In the genomic region with DNA sequence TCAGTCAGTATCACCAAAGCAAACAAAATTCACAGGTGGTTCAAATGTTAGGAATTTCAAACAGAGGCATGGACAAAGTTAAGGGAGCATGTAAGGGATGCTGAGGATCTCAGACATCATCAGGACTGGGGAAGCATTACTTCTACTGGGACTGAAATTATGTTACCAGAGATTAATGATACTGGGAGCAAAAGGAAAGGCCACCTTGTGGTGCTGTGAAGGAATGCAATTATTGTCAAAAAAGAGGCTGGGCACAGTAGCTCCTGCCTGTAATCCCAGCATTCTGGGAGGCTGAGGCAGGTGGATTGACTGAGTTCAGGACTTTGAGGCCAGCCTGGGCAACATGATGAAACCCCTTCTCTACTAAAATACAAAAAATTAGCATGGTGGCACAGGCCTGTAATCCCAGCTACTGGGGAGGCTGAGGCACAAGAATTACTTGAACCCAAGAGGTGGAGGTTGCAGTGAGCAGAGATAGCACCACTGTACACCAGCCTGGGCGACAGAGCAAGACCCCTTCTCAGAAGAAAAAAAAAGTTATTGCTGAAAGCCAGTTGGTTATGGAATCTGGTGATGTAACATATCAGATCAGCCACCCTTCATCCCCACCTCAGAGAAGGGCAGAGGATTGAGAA, we compare ENCODE assay signal across 9 cellular contexts.
DNase-seq lines count a peak whose midpoint lies in the region; ATAC-seq, FAIRE-seq and TF ChIP-seq lines count a peak whose summit lies in the region.
"Had no signal": no experiment of that assay in that cellular context is flagged by ENCODE, and none has a peak within 500 bp of the region (broad histone marks: within the 10 kb centered on the region; RNA-seq: fewer than 3 reads in every experiment).

No MANE protein-coding gene starts in this region.

- intact Hi-C loops in GM12878 (cut with micrococcal nuclease; ENCODE audit: unreplicated experiment), result loop anchor here (2.0 to 5.0 kb wide), 3 partner anchors 304 to 962 kb away; no protein-coding TSS in a partner anchor

- H3K4me1 Mint-ChIP-seq in activated CD4-positive, alpha-beta memory T cell treated with anti-CD3 and anti-CD28 coated beads, Interleukin-2, amount 10 ng/mL, durations not matched to agents 7 days and 5 days, result no peaks in the 10 kb centered on the region

- H3K27me3 Mint-ChIP-seq in activated CD4-positive, alpha-beta memory T cell treated with anti-CD3 and anti-CD28 coated beads, Interleukin-2, amount 10 ng/mL, durations not matched to agents 7 days and 5 days, result no peaks in the 10 kb centered on the region

- TF ChIP-seq EP300 in GM12878 (IDR thresholded peaks at IDR 0.05; ENCODE audit: borderline replicate concordance in 1 of 2, control insufficient read depth in 1 of 2, low read depth in 2 of 2, low read length in 2 of 2), result no peak

- H3K4ac ChIP-seq in mesendoderm (ENCODE audit: low read depth, low read length), result no peak overlapping the region

- no peak overlapping the region for H3K23ac ChIP-seq in mesendoderm (ENCODE audit: low read length)

- CTCF ChIA-PET in GM12878 (lab: Yijun Ruan, JAX), result interaction anchor here (1.0 to 1.8 kb wide), 6 partner anchors 10 to 628 kb away, joined by 3 to 8 read pairs (median 4); no protein-coding TSS in a partner anchor
- CTCF ChIA-PET in activated CD4-positive, alpha-beta memory T cell treated with anti-CD3 and anti-CD28 coated beads, Interleukin-2, amount 10 ng/mL, durations not matched to agents 7 days and 5 days (lab: Charles Lee), result no interaction called here

- H3K79me1 ChIP-seq in mesendoderm (ENCODE audit: low read length), result no peaks in the 10 kb centered on the region

- no peak overlapping the region for H3K18ac ChIP-seq in mesendoderm (ENCODE audit: low read length)

- 0 out of 2 replicates have a peak, but pooled peaks have one; percentile 17 for TF ChIP-seq RAD21 in GM12878 (IDR thresholded peaks at IDR 0.05; ENCODE audit: insufficient read depth, low read depth, low read length)

- no peak for ATAC-seq in DND-41 (ENCODE audit: insufficient read depth, low read depth)
- ATAC-seq in GM12878, result peak; percentile 81
- no peak for ATAC-seq in GM19324 (IDR thresholded peaks at IDR 0.05; ENCODE audit: low FRiP score, unreplicated experiment)
- no peak for ATAC-seq in GM21367 (IDR thresholded peaks at IDR 0.05; ENCODE audit: unreplicated experiment)

- H2BK120ac ChIP-seq in mesendoderm (ENCODE audit: low read depth, low read length), result no peak overlapping the region

- H4K5ac ChIP-seq in mesendoderm (ENCODE audit: low read length), result no peak overlapping the region

- H2AK5ac ChIP-seq in mesendoderm (ENCODE audit: low read length), result no peak overlapping the region

- no peaks in the 10 kb centered on the region for H3K4me1 ChIP-seq in DND-41 (ENCODE audit: insufficient read depth, low read length)
- no peaks in the 10 kb centered on the region for H3K4me1 ChIP-seq in KMS-11 (ENCODE audit: low read depth, poor library complexity, severe bottlenecking)
- no peaks in the 10 kb centered on the region for H3K4me1 ChIP-seq in GM12878 (ENCODE audit: control insufficient read depth, insufficient read depth, low read length)
- no peaks in the 10 kb centered on the region for H3K4me1 ChIP-seq in mesendoderm (ENCODE audit: control insufficient read depth, low read depth, low read length)

- H3K36me3 Mint-ChIP-seq in activated CD4-positive, alpha-beta memory T cell treated with anti-CD3 and anti-CD28 coated beads, Interleukin-2, amount 10 ng/mL, durations not matched to agents 7 days and 5 days (ENCODE audit: low read depth), result no peaks in the 10 kb centered on the region

- TF ChIP-seq POLR2A in GM12878 (IDR thresholded peaks at IDR 0.05; ENCODE audit: low read depth, low read length), result no peak

- WGBS in GM12878 (ENCODE audit: insufficient coverage, insufficient replicate concordance, low lambda C conversion rate, missing lambda C conversion rate), result 0% methylated on average over 1 of the region's 1 CpG
- no CpG with 5 or more reads among the region's 1 CpG for WGBS in mesendoderm (ENCODE audit: extremely low coverage, insufficient coverage, low lambda C conversion rate)

- H3K9me3 Mint-ChIP-seq in activated CD4-positive, alpha-beta memory T cell treated with anti-CD3 and anti-CD28 coated beads, Interleukin-2, amount 10 ng/mL, durations not matched to agents 7 days and 5 days, result peaks cover 2% of the 10 kb centered on the region

- H3K4me3 Mint-ChIP-seq in activated CD4-positive, alpha-beta memory T cell treated with anti-CD3 and anti-CD28 coated beads, Interleukin-2, amount 10 ng/mL, durations not matched to agents 7 days and 5 days, result no peak overlapping the region

- H4K20me1 ChIP-seq in DND-41 (ENCODE audit: insufficient read depth, low read length) (no peaks in the 10 kb centered on the region), KMS-11 (ENCODE audit: insufficient read depth) (no peaks in the 10 kb centered on the region), GM12878 (ENCODE audit: control insufficient read depth, insufficient read depth) (no peaks in the 10 kb centered on the region)

- H2AFZ ChIP-seq in DND-41 (ENCODE audit: low read depth, low read length) (no peak overlapping the region), KMS-11 (ENCODE audit: low read depth) (no peak overlapping the region), GM12878 (ENCODE audit: control insufficient read depth, low read depth, low read length) (no peak overlapping the region)

- no peak overlapping the region for H3K4me2 ChIP-seq in DND-41 (ENCODE audit: insufficient read depth, low read length)
- H3K4me2 ChIP-seq in KMS-11, result no peak overlapping the region
- no peak overlapping the region for H3K4me2 ChIP-seq in GM12878 (ENCODE audit: control insufficient read depth, insufficient read depth)
- no peak overlapping the region for H3K4me2 ChIP-seq in mesendoderm (ENCODE audit: low read length)

- H3K27ac Mint-ChIP-seq in activated CD4-positive, alpha-beta memory T cell treated with anti-CD3 and anti-CD28 coated beads, Interleukin-2, amount 10 ng/mL, durations not matched to agents 7 days and 5 days, result no peak overlapping the region

- POLR2A ChIA-PET in GM12878 (lab: Charles Lee), result no interaction called here
- POLR2A ChIA-PET in activated CD4-positive, alpha-beta memory T cell treated with anti-CD3 and anti-CD28 coated beads, Interleukin-2, amount 10 ng/mL, durations not matched to agents 7 days and 5 days (lab: Charles Lee), result no interaction called here

- no peaks in the 10 kb centered on the region for H3K27me3 ChIP-seq in DND-41 (ENCODE audit: insufficient read depth, low read length, poor library complexity)
- H3K27me3 ChIP-seq in KMS-11 (ENCODE audit: insufficient read depth, low read depth), result no peaks in the 10 kb centered on the region
- no peaks in the 10 kb centered on the region for H3K27me3 ChIP-seq in GM12878 (replicated peaks in 1 of 2; ENCODE audit: control insufficient read depth in 2 of 2, insufficient read depth in 2 of 2, low read length in 1 of 2)
- no peaks in the 10 kb centered on the region for H3K27me3 ChIP-seq in mesendoderm (ENCODE audit: insufficient read depth, low read length, poor library complexity)

- H3K36me3 ChIP-seq in DND-41 (ENCODE audit: insufficient read depth, low read length), result no peaks in the 10 kb centered on the region
- no peaks in the 10 kb centered on the region for H3K36me3 ChIP-seq in KMS-11 (ENCODE audit: insufficient read depth)
- H3K36me3 ChIP-seq in GM12878 (ENCODE audit: control insufficient read depth in 2 of 2, insufficient read depth in 2 of 2, low read length in 1 of 2), result no peaks in the 10 kb centered on the region
- H3K36me3 ChIP-seq in mesendoderm (ENCODE audit: control insufficient read depth, insufficient read depth, low read length), result no peaks in the 10 kb centered on the region

- H4K8ac ChIP-seq in mesendoderm (ENCODE audit: low read depth, low read length), result no peak overlapping the region

- H3K9me3 ChIP-seq in DND-41 (ENCODE audit: insufficient read depth, low read length, severe bottlenecking), result no peaks in the 10 kb centered on the region
- no peaks in the 10 kb centered on the region for H3K9me3 ChIP-seq in GM12878 (replicated peaks; ENCODE audit: control insufficient read depth, insufficient read depth, low read length)

- H3K4me3 ChIP-seq in DND-41 (ENCODE audit: low read depth in 1 of 2, low read length in 2 of 2) (no peak overlapping the region), KMS-11 (IDR thresholded peaks at IDR 0.05; ENCODE audit: insufficient read depth, low read depth, low read length) (no peak overlapping the region), GM12878 (no peak overlapping the region), mesendoderm (ENCODE audit: low read length) (no peak overlapping the region)

- RAD21 ChIA-PET in GM12878 (lab: Charles Lee; ENCODE audit: unreplicated experiment), result interaction anchor here (1.0 kb wide), 1 partner anchor 192 kb away, joined by 3 read pairs; no protein-coding TSS in a partner anchor

- no TSS peak for BruUV-seq in GM12878 (replicated peaks; lab: Mats Ljungman, UMichigan)

- no peak overlapping the region for H3K9ac ChIP-seq in DND-41 (ENCODE audit: low read depth, low read length)
- no peak overlapping the region for H3K9ac ChIP-seq in KMS-11
- H3K9ac ChIP-seq in GM12878 (ENCODE audit: control insufficient read depth, insufficient read depth, low read length), result no peak overlapping the region
- H3K9ac ChIP-seq in mesendoderm (ENCODE audit: low read length), result no peak overlapping the region

- H3K27ac ChIP-seq in DND-41 (ENCODE audit: low read length) (no peak overlapping the region), KMS-11 (no peak overlapping the region), GM12878 (ENCODE audit: control insufficient read depth, insufficient read depth) (no peak overlapping the region), mesendoderm (ENCODE audit: low read depth, low read length) (no peak overlapping the region)

- DNase-seq in DND-41, result no peak
- no peak for DNase-seq in GM12878 (ENCODE audit: low read depth, low spot score)
- peak; percentile 46 for DNase-seq in mesendoderm
- DNase-seq in activated CD4-positive, alpha-beta T cell treated with anti-CD3 and anti-CD28 coated beads for 4 hours, result no peak
- DNase-seq in activated CD4-positive, alpha-beta memory T cell treated with anti-CD3 and anti-CD28 coated beads, Interleukin-2, amount 10 ng/mL, durations not matched to agents 7 days and 5 days, result no peak

- SMC1A ChIA-PET in GM12878 (lab: Charles Lee; ENCODE audit: uncharacterized antibody, unreplicated experiment), result interaction anchor here (1.2 kb wide), 1 partner anchor 629 kb away, joined by 3 read pairs; no protein-coding TSS in a partner anchor

- no peaks in the 10 kb centered on the region for H3K79me2 ChIP-seq in DND-41 (ENCODE audit: insufficient read depth, low read length)
- H3K79me2 ChIP-seq in KMS-11 (ENCODE audit: insufficient read depth, low read depth), result no peaks in the 10 kb centered on the region
- H3K79me2 ChIP-seq in GM12878 (ENCODE audit: control insufficient read depth, insufficient read depth, low read length), result no peaks in the 10 kb centered on the region
- no peaks in the 10 kb centered on the region for H3K79me2 ChIP-seq in mesendoderm (ENCODE audit: control insufficient read depth, insufficient read depth, low read length)

- H2BK15ac ChIP-seq in mesendoderm (replicated peaks; ENCODE audit: low read depth), result no peak overlapping the region

- no peak overlapping the region for H3K56ac ChIP-seq in mesendoderm (ENCODE audit: low read length)

- in situ Hi-C loops in GM12878 (cut with MboI), result loop anchor here (25.0 kb wide), 1 partner anchor 962 kb away; the partner anchor contains the start of gene PCDH7

- H2BK5ac ChIP-seq in mesendoderm (ENCODE audit: low read length), result no peak overlapping the region

- TF ChIP-seq CTCF in DND-41 (IDR thresholded peaks at IDR 0.05; ENCODE audit: borderline replicate concordance, extremely low read depth, low read length, poor library complexity, severe bottlenecking) (peak; percentile 31), KMS-11 (conservative IDR thresholded peaks at IDR 0.05; ENCODE audit: low read depth, low read length) (0 out of 2 replicates have a peak, but pooled peaks have one; percentile 32), GM12878 (IDR thresholded peaks at IDR 0.05 in 2 of 3, conservative IDR thresholded peaks at IDR 0.05 in 1 of 3; ENCODE audit: control insufficient read depth in 2 of 3, extremely low read depth in 1 of 3, insufficient read depth in 1 of 3, low read depth in 3 of 3, low read length in 3 of 3) (peak; percentile 32 to 43 (median 33); a peak in 3 of 6 replicates)

- no peak for FAIRE-seq in GM12878 (lab: Jason Lieb, UNC)
- FAIRE-seq: frontal cortex had no signal
